10 cellular contexts compared by ENCODE assay signal in the genomic region with DNA sequence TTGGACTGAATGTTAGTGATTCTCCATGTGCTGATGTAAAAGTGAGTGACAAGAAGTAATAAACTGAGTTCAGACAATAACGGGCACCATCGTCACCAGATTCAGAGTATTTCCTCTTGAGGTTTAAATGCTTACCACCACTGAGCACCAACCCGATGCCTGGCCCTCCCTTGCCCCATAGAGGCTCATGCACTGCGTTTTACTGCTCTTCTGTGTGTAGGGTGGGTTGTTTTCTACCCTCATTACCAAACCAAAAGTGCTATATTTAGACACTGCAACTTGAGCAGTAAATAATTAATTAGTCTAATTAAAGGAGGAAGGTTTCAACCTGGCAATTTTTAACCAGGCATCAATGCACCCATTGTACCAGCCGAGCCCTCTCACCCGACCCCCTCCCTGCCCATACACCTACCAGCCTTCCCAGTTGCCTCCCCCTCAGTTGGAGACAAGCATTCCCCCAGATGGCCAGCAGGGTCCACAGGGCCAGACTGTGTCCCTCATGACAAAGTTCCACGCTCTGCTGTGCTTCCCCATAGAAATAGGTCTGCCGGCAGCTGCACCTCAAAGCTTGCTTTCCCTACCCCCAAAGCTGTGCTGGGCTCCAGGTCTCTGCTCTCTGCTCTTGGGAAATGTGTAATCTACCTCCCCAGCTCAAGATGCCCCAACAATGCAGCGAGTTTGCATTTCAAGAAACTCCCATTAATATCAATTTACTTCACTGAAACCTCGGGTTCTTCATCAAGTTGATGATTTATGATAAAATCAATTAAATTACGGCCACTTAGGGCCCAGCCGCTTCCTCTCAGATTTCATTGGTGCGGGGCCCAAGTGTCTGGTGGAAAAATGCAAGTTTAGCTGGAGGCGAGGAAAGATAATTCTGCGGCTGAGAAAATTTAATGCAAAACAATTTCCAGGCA. TPM values are rescaled to one million over a fixed set of nuclear protein-coding genes. Genes with fewer than 3 reads are reported as not detected.
A peak's percentile ranks its signal among the peaks of the same experiment; 100 is the strongest.
DNase-seq lines count a peak whose midpoint lies in the region; TF ChIP-seq lines count a peak whose summit lies in the region.
"Had no signal": no experiment of that assay in that cellular context is flagged by ENCODE, and none has a peak within 500 bp of the region (broad histone marks: within the 10 kb centered on the region; RNA-seq: fewer than 3 reads in every experiment).

No MANE protein-coding gene starts in this region.

- H3K27ac Mint-ChIP-seq in immature natural killer cell = peak overlapping the region in 5 of 6 donors; percentile 50 to 85 (median 81)

- no peaks in the 10 kb centered on the region for H4K20me1 ChIP-seq in MM.1S (ENCODE audit: insufficient read depth, low read length)

- H3K4me3 ChIP-seq in MM.1S (ENCODE audit: low read length) = no peak overlapping the region
- H3K4me3 ChIP-seq: skin epidermis, tibial artery had no signal

- peak; percentile 33 for DNase-seq in AG08395 (ENCODE audit: low spot score)
- DNase-seq in MM.1S = no peak
- peak in 2 of 3 donors; percentile 31 to 43 for DNase-seq in immature natural killer cell
- no peak for DNase-seq in activated T-cell treated with anti-CD3 and anti-CD28 coated beads, Interleukin-2, amount 50 U/mL, for 1 hour
- no peak for DNase-seq in DMS79 (lab: John Stamatoyannopoulos, UW)
- DNase-seq in Kasumi-1 (lab: John Stamatoyannopoulos, UW) = no peak
- DNase-seq in activated CD4-positive, alpha-beta T cell treated with anti-CD3 and anti-CD28 coated beads, Interleukin-2, amount 50 U/mL, for 48 hours = no peak
- DNase-seq: tibial artery had no signal

- no peaks in the 10 kb centered on the region for H3K9me3 ChIP-seq in MM.1S (replicated peaks; ENCODE audit: insufficient read depth, low read length)
- H3K9me3 ChIP-seq: tibial artery had no signal

- peaks cover 22 to 23% of the 10 kb centered on the region in 2 donors for H3K4me1 Mint-ChIP-seq in immature natural killer cell

- peaks cover 0 to 17% (median 16%) of the 10 kb centered on the region in 3 donors for H3K36me3 Mint-ChIP-seq in immature natural killer cell

- TF ChIP-seq POLR2A in GM19193 (IDR thresholded peaks at IDR 0.05; ENCODE audit: extremely low read depth, insufficient read depth, insufficient read length) = peak; percentile 28

- 0 out of 2 replicates have a peak, but pooled peaks have one; percentile 11 for TF ChIP-seq CTCF in MM.1S (IDR thresholded peaks at IDR 0.05; ENCODE audit: low read length)

- H3K27ac ChIP-seq in MM.1S (ENCODE audit: low read length) = no peak overlapping the region
- H3K27ac ChIP-seq: tibial artery had no signal

- H3K36me3 ChIP-seq in MM.1S (replicated peaks; ENCODE audit: insufficient read depth, low read length) = no peaks in the 10 kb centered on the region
- H3K36me3 ChIP-seq: tibial artery had no signal

- peak overlapping the region; percentile 13 to 73 (median 25) for H3K4me3 Mint-ChIP-seq in immature natural killer cell

- H3K4me2 ChIP-seq in MM.1S (ENCODE audit: low read depth, low read length) = no peak overlapping the region

- no peaks in the 10 kb centered on the region for H3K9me3 Mint-ChIP-seq in immature natural killer cell

- no peaks in the 10 kb centered on the region for H3K79me2 ChIP-seq in MM.1S (ENCODE audit: low read length)

- no peak overlapping the region for H3K9ac ChIP-seq in MM.1S (ENCODE audit: low read length)

- no peaks in the 10 kb centered on the region for H3F3A ChIP-seq in MM.1S (ENCODE audit: insufficient read depth, low read length)

- no peaks in the 10 kb centered on the region for H3K27me3 ChIP-seq in MM.1S (replicated peaks; ENCODE audit: insufficient read depth, low read length)

- no peaks in the 10 kb centered on the region for H3K9me2 ChIP-seq in MM.1S (replicated peaks; ENCODE audit: insufficient read depth, low read length)

- no peak overlapping the region for H2AFZ ChIP-seq in MM.1S (ENCODE audit: low read length)

- H3K4me1 ChIP-seq in MM.1S (ENCODE audit: low read length) = no peaks in the 10 kb centered on the region

- peaks cover 2 to 6% (median 4%) of the 10 kb centered on the region in 3 donors for H3K27me3 Mint-ChIP-seq in immature natural killer cell (ENCODE audit: low read depth in 3 of 3)

RNA-seq across cellular contexts. Expression of a gene that starts 16.0 kb away (rescaled TPM):
- polyA plus RNA-seq in immature natural killer cell = under 1 TPM in 2 of 3 donors, not detected in 1; 0.14 to 0.53 TPM

RNA-seq across cellular contexts. Expression of a gene that starts 17.2 kb away (rescaled TPM):
- 10 to 100 TPM; 15.9 to 32.6 (median 18.3) TPM for polyA plus RNA-seq in immature natural killer cell

RNA-seq across cellular contexts. Expression of a gene that starts 27.9 kb away (rescaled TPM):
- under 1 TPM in 2 of 3 donors, not detected in 1; 0.26 to 0.45 TPM for polyA plus RNA-seq in immature natural killer cell

RNA-seq across cellular contexts. Expression of a gene that starts 31.3 kb away (rescaled TPM):
- polyA plus RNA-seq in immature natural killer cell = not detected

RNA-seq across cellular contexts. Expression of a gene that starts 31.4 kb away (rescaled TPM):
- polyA plus RNA-seq in immature natural killer cell = not detected

Comparison
In these comparisons a context has a peak if more than half of its experiments do, and no peak if none do; other contexts are left out.
1. DNase-seq: peak in AG08395 (single experiment) and immature natural killer cell (2 of 3); none in MM.1S (single experiment), activated T-cell treated with anti-CD3 and anti-CD28 coated beads, Interleukin-2, amount 50 U/mL, for 1 hour (single experiment), DMS79 (single experiment), Kasumi-1 (0 of 2) and activated CD4-positive, alpha-beta T cell treated with anti-CD3 and anti-CD28 coated beads, Interleukin-2, amount 50 U/mL, for 48 hours (0 of 2).